ENCODE assay signal across 19 cellular contexts in genomic region chr19:10255358-10255757, GRCh38. TPM values are rescaled to one million over a fixed set of nuclear protein-coding genes. Genes with fewer than 3 reads are reported as not detected.
DNase-seq lines count a peak whose midpoint lies in the region; ATAC-seq and TF ChIP-seq lines count a peak whose summit lies in the region.
"Had no signal": no experiment of that assay in that cellular context is flagged by ENCODE, and none has a peak within 500 bp of the region (broad histone marks: within the 10 kb centered on the region; RNA-seq: fewer than 3 reads in every experiment).

No MANE protein-coding gene starts in this region.

- H3K27me3 Mint-ChIP-seq in activated CD4-positive, alpha-beta memory T cell treated with anti-CD3 and anti-CD28 coated beads for 36 hours: no peaks in the 10 kb centered on the region
- H3K27me3 Mint-ChIP-seq in activated CD4-positive, alpha-beta memory T cell treated with anti-CD3 and anti-CD28 coated beads, Interleukin-2, amount 10 ng/mL, durations not matched to agents 7 days and 5 days: no peaks in the 10 kb centered on the region
- H3K27me3 Mint-ChIP-seq in CD4-positive, alpha-beta T cell: no peaks in the 10 kb centered on the region
- H3K27me3 Mint-ChIP-seq in HFFc6 (ENCODE audit: insufficient read depth) (peaks cover 2% of the 10 kb centered on the region), nephron (ENCODE audit: low read depth) (no peaks in the 10 kb centered on the region)

- H3K4me1 Mint-ChIP-seq in activated CD4-positive, alpha-beta memory T cell treated with anti-CD3 and anti-CD28 coated beads for 36 hours (ENCODE audit: low read depth): peaks cover 35% of the 10 kb centered on the region
- H3K4me1 Mint-ChIP-seq in activated CD4-positive, alpha-beta memory T cell treated with anti-CD3 and anti-CD28 coated beads, Interleukin-2, amount 10 ng/mL, durations not matched to agents 7 days and 5 days: peaks cover 51% of the 10 kb centered on the region
- peaks cover 30% of the 10 kb centered on the region for H3K4me1 Mint-ChIP-seq in CD4-positive, alpha-beta T cell (ENCODE audit: low read depth)
- H3K4me1 Mint-ChIP-seq in HFFc6 (ENCODE audit: low read depth) (peaks cover 24% of the 10 kb centered on the region), nephron (peaks cover 10% of the 10 kb centered on the region)

- no peaks in the 10 kb centered on the region for H3K9me3 Mint-ChIP-seq in activated CD4-positive, alpha-beta memory T cell treated with anti-CD3 and anti-CD28 coated beads for 36 hours
- H3K9me3 Mint-ChIP-seq in activated CD4-positive, alpha-beta memory T cell treated with anti-CD3 and anti-CD28 coated beads, Interleukin-2, amount 10 ng/mL, durations not matched to agents 7 days and 5 days: no peaks in the 10 kb centered on the region
- no peaks in the 10 kb centered on the region for H3K9me3 Mint-ChIP-seq in CD4-positive, alpha-beta T cell
- H3K9me3 Mint-ChIP-seq in HFFc6 (no peaks in the 10 kb centered on the region), nephron (no peaks in the 10 kb centered on the region)

- 81 to 85% methylated on average over 2 of the region's 2 CpGs for WGBS in esophagus squamous epithelium, 2 donors

- peaks cover 12 to 62% (median 38%) of the 10 kb centered on the region in 3 donors for H3K36me3 ChIP-seq in esophagus squamous epithelium

- intact Hi-C loops in activated CD4-positive, alpha-beta memory T cell treated with anti-CD3 and anti-CD28 coated beads for 36 hours (cut with micrococcal nuclease): no loop called here
- intact Hi-C loops in CD4-positive, alpha-beta T cell (cut with DNase I, micrococcal nuclease): loop anchor here in 1 of 2 experiments (10.0 kb wide), 1 partner anchor 421 kb away; the partner anchor contains the start of gene PIN1
- intact Hi-C loops in esophagus squamous epithelium (cut with DNase I): loop anchor here (10.0 kb wide), 1 partner anchor 141 kb away; the partner anchor contains the start of genes EIF3G and P2RY11

- no peak for TF ChIP-seq POLR2A in esophagus squamous epithelium (IDR thresholded peaks at IDR 0.05)

- POLR2A ChIA-PET in activated CD4-positive, alpha-beta memory T cell treated with anti-CD3 and anti-CD28 coated beads for 36 hours (lab: Charles Lee): no interaction called here
- POLR2A ChIA-PET in activated CD4-positive, alpha-beta memory T cell treated with anti-CD3 and anti-CD28 coated beads, Interleukin-2, amount 10 ng/mL, durations not matched to agents 7 days and 5 days (lab: Charles Lee): interaction anchor here (2.1 kb wide), 1 partner anchor 15 kb away, joined by 6 read pairs; the partner anchor contains the start of gene ICAM1
- POLR2A ChIA-PET in CD4-positive, alpha-beta T cell (lab: Charles Lee): interaction anchor here (1.0 kb wide), 1 partner anchor 149 kb away, joined by 3 read pairs; the partner anchor contains the start of gene PPAN

- H3K36me3 Mint-ChIP-seq in activated CD4-positive, alpha-beta memory T cell treated with anti-CD3 and anti-CD28 coated beads for 36 hours: peaks cover 39% of the 10 kb centered on the region
- H3K36me3 Mint-ChIP-seq in activated CD4-positive, alpha-beta memory T cell treated with anti-CD3 and anti-CD28 coated beads, Interleukin-2, amount 10 ng/mL, durations not matched to agents 7 days and 5 days (ENCODE audit: low read depth): peaks cover 42% of the 10 kb centered on the region
- H3K36me3 Mint-ChIP-seq in CD4-positive, alpha-beta T cell (ENCODE audit: low read depth): peaks cover 70% of the 10 kb centered on the region
- H3K36me3 Mint-ChIP-seq in HFFc6 (ENCODE audit: low read depth): peaks cover 25% of the 10 kb centered on the region
- H3K36me3 Mint-ChIP-seq in nephron (ENCODE audit: low read depth): peaks cover 40% of the 10 kb centered on the region

- DNase-seq in activated CD4-positive, alpha-beta memory T cell treated with anti-CD3 and anti-CD28 coated beads for 36 hours: no peak
- DNase-seq in activated CD4-positive, alpha-beta memory T cell treated with anti-CD3 and anti-CD28 coated beads, Interleukin-2, amount 10 ng/mL, durations not matched to agents 7 days and 5 days: no peak
- no peak for DNase-seq in CD4-positive, alpha-beta T cell
- DNase-seq in HFFc6 (no peak), GM19240 (ENCODE audit: insufficient read length, low spot score) (no peak), esophagus squamous epithelium (lab: John Stamatoyannopoulos, UW) (no peak)
- DNase-seq: Kasumi-1, NCI-H1417, NCI-H187, NCI-H446, NCI-H526 treated with DMSO at 0.1 percent for 48 hours, OCI-M1 had no signal

- no peak overlapping the region for H3K4me3 Mint-ChIP-seq in activated CD4-positive, alpha-beta memory T cell treated with anti-CD3 and anti-CD28 coated beads for 36 hours
- no peak overlapping the region for H3K4me3 Mint-ChIP-seq in activated CD4-positive, alpha-beta memory T cell treated with anti-CD3 and anti-CD28 coated beads, Interleukin-2, amount 10 ng/mL, durations not matched to agents 7 days and 5 days
- peak overlapping the region; percentile 65 for H3K4me3 Mint-ChIP-seq in CD4-positive, alpha-beta T cell
- H3K4me3 Mint-ChIP-seq in HFFc6 (no peak overlapping the region), nephron (peak overlapping the region; percentile 55 to 65 (median 64))

- H3K27me3 ChIP-seq in CD4-positive, alpha-beta T cell (ENCODE audit: control insufficient read depth, insufficient read depth, low read length): no peaks in the 10 kb centered on the region
- no peaks in the 10 kb centered on the region for H3K27me3 ChIP-seq in esophagus squamous epithelium
- H3K27me3 ChIP-seq: SJSA1 had no signal

- ATAC-seq in CD4-positive, alpha-beta T cell (ENCODE audit: poor library complexity): no peak
- ATAC-seq in GM19455 (IDR thresholded peaks at IDR 0.05; ENCODE audit: unreplicated experiment): no peak
- ATAC-seq: Right ventricle myocardium inferior had no signal

- peaks cover 3 to 51% (median 19%) of the 10 kb centered on the region in 3 donors for H3K4me1 ChIP-seq in esophagus squamous epithelium
- H3K4me1 ChIP-seq: SJSA1 had no signal

- no peak overlapping the region for H3K4me3 ChIP-seq in esophagus squamous epithelium
- H3K4me3 ChIP-seq: SJSA1 had no signal

- H3K27ac Mint-ChIP-seq in activated CD4-positive, alpha-beta memory T cell treated with anti-CD3 and anti-CD28 coated beads for 36 hours: peak overlapping the region; percentile 24
- no peak overlapping the region for H3K27ac Mint-ChIP-seq in activated CD4-positive, alpha-beta memory T cell treated with anti-CD3 and anti-CD28 coated beads, Interleukin-2, amount 10 ng/mL, durations not matched to agents 7 days and 5 days
- no peak overlapping the region for H3K27ac Mint-ChIP-seq in CD4-positive, alpha-beta T cell
- H3K27ac Mint-ChIP-seq in HFFc6: peak overlapping the region; percentile 40; the same call in 1 of the 2 replicates
- no peak overlapping the region for H3K27ac Mint-ChIP-seq in nephron

- TF ChIP-seq CTCF in CD4-positive, alpha-beta T cell (IDR thresholded peaks at IDR 0.05): no peak
- no peak for TF ChIP-seq CTCF in HFFc6 (IDR thresholded peaks at IDR 0.05)
- TF ChIP-seq CTCF in nephron (IDR thresholded peaks at IDR 0.05; ENCODE audit: unreplicated experiment in 3 of 3): no peak
- TF ChIP-seq CTCF in esophagus squamous epithelium (IDR thresholded peaks at IDR 0.05): no peak

- H3K27ac ChIP-seq in CD4-positive, alpha-beta T cell (ENCODE audit: low read depth, low read length): no peak overlapping the region
- no peak overlapping the region for H3K27ac ChIP-seq in esophagus squamous epithelium
- H3K27ac ChIP-seq: C4-2B, SJSA1 had no signal

- no peaks in the 10 kb centered on the region for H3K9me3 ChIP-seq in CD4-positive, alpha-beta T cell (ENCODE audit: control insufficient read depth, low read length)
- no peaks in the 10 kb centered on the region for H3K9me3 ChIP-seq in esophagus squamous epithelium
- H3K9me3 ChIP-seq: SJSA1 had no signal

- CTCF ChIA-PET in activated CD4-positive, alpha-beta memory T cell treated with anti-CD3 and anti-CD28 coated beads for 36 hours (lab: Charles Lee): interaction anchor here (0.6 to 2.1 kb wide), 2 partner anchors 134 to 145 kb away, joined by 3 to 5 read pairs; no protein-coding TSS in a partner anchor
- CTCF ChIA-PET in activated CD4-positive, alpha-beta memory T cell treated with anti-CD3 and anti-CD28 coated beads, Interleukin-2, amount 10 ng/mL, durations not matched to agents 7 days and 5 days (lab: Charles Lee): interaction anchor here (1.3 kb wide), 1 partner anchor 136 kb away, joined by 4 read pairs; no protein-coding TSS in a partner anchor
- CTCF ChIA-PET in CD4-positive, alpha-beta T cell (lab: Charles Lee): no interaction called here

RNA-seq across cellular contexts. Expression of gene MRPL4, which starts 3.3 kb away (rescaled TPM):
- total RNA-seq in activated CD4-positive, alpha-beta memory T cell treated with anti-CD3 and anti-CD28 coated beads for 36 hours: 100 to 1,000 TPM; 106 to 115 TPM
- 10 to 100 TPM; 55.4 to 58.6 TPM for total RNA-seq in activated CD4-positive, alpha-beta memory T cell treated with anti-CD3 and anti-CD28 coated beads, Interleukin-2, amount 10 ng/mL, durations not matched to agents 7 days and 5 days
- total RNA-seq in CD4-positive, alpha-beta T cell: 10 to 100 TPM; 44.6 to 47.3 TPM
- 10 to 100 TPM; 69.5 to 83.0 (median 72.0) TPM for total RNA-seq in HFFc6 (2021; fragmentation: NEBNext Ultra II Directional; extraction: Animal tissue kit (Norgen Biotek cat#: 25700))
- 100 to 1,000 TPM in 2 of 4 donors, 10 to 100 TPM in 2; 77.6 to 105 (median 92.6) TPM for total RNA-seq in esophagus squamous epithelium

RNA-seq across cellular contexts. Expression of gene ICAM1, which starts 15.6 kb away (rescaled TPM):
- total RNA-seq in activated CD4-positive, alpha-beta memory T cell treated with anti-CD3 and anti-CD28 coated beads for 36 hours: 10 to 100 TPM; 45.2 to 46.4 TPM
- total RNA-seq in activated CD4-positive, alpha-beta memory T cell treated with anti-CD3 and anti-CD28 coated beads, Interleukin-2, amount 10 ng/mL, durations not matched to agents 7 days and 5 days: 10 to 100 TPM; 23.8 to 24.3 TPM
- 1 to 10 TPM; 7.0 to 7.4 TPM for total RNA-seq in CD4-positive, alpha-beta T cell
- total RNA-seq in HFFc6 (2021; fragmentation: NEBNext Ultra II Directional; extraction: Animal tissue kit (Norgen Biotek cat#: 25700)): 10 to 100 TPM in 1 of 6 experiments, 1 to 10 TPM in 5; 5.0 to 10.1 (median 8.5) TPM
- total RNA-seq in esophagus squamous epithelium: 10 to 100 TPM in 1 of 4 donors, 1 to 10 TPM in 3; 5.4 to 26.4 (median 7.7) TPM
- total RNA-seq: A172 had no signal

RNA-seq across cellular contexts. Expression of gene S1PR2, which starts 24.2 kb away (rescaled TPM):
- total RNA-seq in activated CD4-positive, alpha-beta memory T cell treated with anti-CD3 and anti-CD28 coated beads for 36 hours: 1 to 10 TPM; 9.4 to 9.8 TPM
- 10 to 100 TPM in 1 of 2 experiments, 1 to 10 TPM in 1; 9.5 to 10.6 TPM for total RNA-seq in activated CD4-positive, alpha-beta memory T cell treated with anti-CD3 and anti-CD28 coated beads, Interleukin-2, amount 10 ng/mL, durations not matched to agents 7 days and 5 days
- total RNA-seq in CD4-positive, alpha-beta T cell: 10 to 100 TPM; 14.6 to 17.2 TPM
- 10 to 100 TPM; 16.8 to 22.0 (median 20.5) TPM for total RNA-seq in HFFc6 (2021; fragmentation: NEBNext Ultra II Directional; extraction: Animal tissue kit (Norgen Biotek cat#: 25700))
- total RNA-seq in esophagus squamous epithelium: 1 to 10 TPM; 1.6 to 6.1 (median 3.3) TPM

RNA-seq across cellular contexts. Expression of gene ICAM4, which starts 31.4 kb away (rescaled TPM):
- under 1 TPM; 0.34 to 0.59 TPM for total RNA-seq in activated CD4-positive, alpha-beta memory T cell treated with anti-CD3 and anti-CD28 coated beads for 36 hours
- total RNA-seq in activated CD4-positive, alpha-beta memory T cell treated with anti-CD3 and anti-CD28 coated beads, Interleukin-2, amount 10 ng/mL, durations not matched to agents 7 days and 5 days: 1 to 10 TPM; 1.5 to 2.0 TPM
- under 1 TPM; 0.52 to 0.70 TPM for total RNA-seq in CD4-positive, alpha-beta T cell
- total RNA-seq in HFFc6 (2021; fragmentation: NEBNext Ultra II Directional; extraction: Animal tissue kit (Norgen Biotek cat#: 25700)): 1 to 10 TPM in 1 of 6 experiments, under 1 TPM in 5; 0.19 to 1.0 (median 0.74) TPM
- under 1 TPM in 2 of 4 donors, not detected in 2; 0.29 to 0.76 TPM for total RNA-seq in esophagus squamous epithelium
- total RNA-seq: MCF 10A, SJSA1 had no signal

RNA-seq across cellular contexts. Expression of gene ICAM5, which starts 34.4 kb away (rescaled TPM):
- 1 to 10 TPM; 1.1 to 1.3 TPM for total RNA-seq in activated CD4-positive, alpha-beta memory T cell treated with anti-CD3 and anti-CD28 coated beads for 36 hours
- total RNA-seq in activated CD4-positive, alpha-beta memory T cell treated with anti-CD3 and anti-CD28 coated beads, Interleukin-2, amount 10 ng/mL, durations not matched to agents 7 days and 5 days: 1 to 10 TPM in 1 of 2 experiments, under 1 TPM in 1; 0.53 to 1.1 TPM
- not detected for total RNA-seq in CD4-positive, alpha-beta T cell
- total RNA-seq in HFFc6 (2021; fragmentation: NEBNext Ultra II Directional; extraction: Animal tissue kit (Norgen Biotek cat#: 25700)): 10 to 100 TPM; 14.0 to 38.4 (median 14.4) TPM
- total RNA-seq in esophagus squamous epithelium: 1 to 10 TPM in 2 of 4 donors, under 1 TPM in 1, not detected in 1; 0.12 to 1.6 (median 1.3) TPM

Comparison
In these comparisons a context has a peak if more than half of its experiments do, and no peak if none do; other contexts are left out.
1. H3K27ac Mint-ChIP-seq: peak in activated CD4-positive, alpha-beta memory T cell treated with anti-CD3 and anti-CD28 coated beads for 36 hours (single experiment) and HFFc6 (single experiment); none in activated CD4-positive, alpha-beta memory T cell treated with anti-CD3 and anti-CD28 coated beads, Interleukin-2, amount 10 ng/mL, durations not matched to agents 7 days and 5 days (single experiment), CD4-positive, alpha-beta T cell (single experiment) and nephron (0 of 3).
2. H3K4me3 Mint-ChIP-seq: peak in CD4-positive, alpha-beta T cell (single experiment) and nephron (3 of 3); none in activated CD4-positive, alpha-beta memory T cell treated with anti-CD3 and anti-CD28 coated beads for 36 hours (single experiment), activated CD4-positive, alpha-beta memory T cell treated with anti-CD3 and anti-CD28 coated beads, Interleukin-2, amount 10 ng/mL, durations not matched to agents 7 days and 5 days (single experiment) and HFFc6 (single experiment).